10 cellular contexts compared by ENCODE assay signal in the genomic region with DNA sequence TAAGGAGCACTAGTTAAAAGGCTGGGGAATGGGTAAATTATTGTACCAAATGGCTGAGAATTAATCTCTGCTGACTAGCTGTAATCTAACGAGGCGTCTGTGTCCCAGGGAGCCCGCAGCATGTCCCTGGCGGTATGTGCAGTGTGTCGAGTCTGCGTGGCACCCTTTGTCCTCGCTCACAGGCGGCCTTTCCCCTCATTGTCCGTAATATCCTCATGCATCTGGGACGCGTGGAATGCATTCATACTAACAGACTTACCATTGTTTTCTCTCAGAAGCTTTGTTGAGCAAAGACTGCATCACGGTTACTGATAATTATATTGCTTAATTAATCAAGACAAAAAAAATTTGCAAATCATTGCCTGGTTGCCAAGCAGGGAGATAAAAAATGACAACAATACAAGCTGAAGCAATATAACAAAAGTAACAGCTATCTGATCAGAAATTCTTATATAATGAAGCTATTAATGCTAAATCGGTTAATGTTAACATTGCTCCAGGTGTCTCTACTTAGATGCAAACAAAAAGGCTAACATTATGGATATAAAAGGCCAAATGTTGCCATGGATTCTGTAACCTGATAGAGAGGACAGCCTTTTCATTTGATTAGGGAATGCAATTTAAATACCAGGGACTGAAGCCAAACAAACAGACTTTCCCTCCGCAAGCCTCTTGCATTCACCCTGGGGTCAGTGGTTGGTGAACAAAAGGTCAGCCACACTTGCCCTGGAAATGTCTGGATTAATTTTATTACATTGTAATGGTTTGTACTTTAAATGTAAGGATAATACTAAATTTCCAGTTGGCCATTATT.
DNase-seq lines count a peak whose midpoint lies in the region; ATAC-seq and TF ChIP-seq lines count a peak whose summit lies in the region.
"Had no signal": no experiment of that assay in that cellular context is flagged by ENCODE, and none has a peak within 500 bp of the region (broad histone marks: within the 10 kb centered on the region; RNA-seq: fewer than 3 reads in every experiment).

No MANE protein-coding gene starts in this region.

- H3K4me3 ChIP-seq in HAP-1, result no peak overlapping the region
- H3K4me3 ChIP-seq in neural cell (ENCODE audit: low read length), result peak overlapping the region; percentile 50
- no peak overlapping the region for H3K4me3 ChIP-seq in lower leg skin (ENCODE audit: low read depth, poor library complexity, severe bottlenecking)

- TF ChIP-seq RAD21 in neural cell (conservative IDR thresholded peaks at IDR 0.05), result no peak

- H3K27me3 ChIP-seq in HAP-1 (ENCODE audit: low read depth) (no peaks in the 10 kb centered on the region), neural cell (ENCODE audit: insufficient read depth, low read depth, low read length) (no peaks in the 10 kb centered on the region)

- in situ Hi-C loops in HAP-1 (cut with MboI; ENCODE audit: low sequenced_read_pairs), result no loop called here

- WGBS in lower leg skin, 2 donors, result 81 to 84% methylated on average over 14 of the region's 14 CpGs

- ATAC-seq in HG03039 (IDR thresholded peaks at IDR 0.05; ENCODE audit: unreplicated experiment) (no peak), GM21717 (IDR thresholded peaks at IDR 0.05; ENCODE audit: unreplicated experiment) (no peak)
- ATAC-seq in effector memory CD8-positive, alpha-beta T cell (replicated peaks), result no peak

- H3K27me3 Mint-ChIP-seq in effector memory CD8-positive, alpha-beta T cell, result no peaks in the 10 kb centered on the region
- H3K27me3 Mint-ChIP-seq: activated naive CD8-positive, alpha-beta T cell treated with anti-CD3 and anti-CD28 coated beads, Interleukin-2, amount 10 ng/mL, durations not matched to agents 7 days and 5 days had no signal

- peaks cover 33% of the 10 kb centered on the region for H3K36me3 Mint-ChIP-seq in effector memory CD8-positive, alpha-beta T cell (ENCODE audit: insufficient read depth)

- no peaks in the 10 kb centered on the region for H3K79me2 ChIP-seq in neural cell (replicated peaks; ENCODE audit: insufficient read depth, low read length)

- no peak overlapping the region for H3K27ac Mint-ChIP-seq in effector memory CD8-positive, alpha-beta T cell
- H3K27ac Mint-ChIP-seq: activated naive CD8-positive, alpha-beta T cell treated with anti-CD3 and anti-CD28 coated beads, Interleukin-2, amount 10 ng/mL, durations not matched to agents 7 days and 5 days had no signal

- H3K36me3 ChIP-seq in HAP-1 (replicated peaks) (no peaks in the 10 kb centered on the region), neural cell (ENCODE audit: insufficient read depth, low read length) (no peaks in the 10 kb centered on the region)

- peak overlapping the region; percentile 10 for H3K4me2 ChIP-seq in neural cell (ENCODE audit: low read length)

- H3K9me2 ChIP-seq in neural cell (ENCODE audit: insufficient read depth, low read length), result no peaks in the 10 kb centered on the region

- no peak overlapping the region for H3K4me3 Mint-ChIP-seq in effector memory CD8-positive, alpha-beta T cell
- H3K4me3 Mint-ChIP-seq: activated naive CD8-positive, alpha-beta T cell treated with anti-CD3 and anti-CD28 coated beads, Interleukin-2, amount 10 ng/mL, durations not matched to agents 7 days and 5 days had no signal

- H3K9ac ChIP-seq in neural cell (ENCODE audit: low read length), result peak overlapping the region; percentile 57

- H3K9me3 Mint-ChIP-seq in effector memory CD8-positive, alpha-beta T cell, result no peaks in the 10 kb centered on the region
- H3K9me3 Mint-ChIP-seq: activated naive CD8-positive, alpha-beta T cell treated with anti-CD3 and anti-CD28 coated beads, Interleukin-2, amount 10 ng/mL, durations not matched to agents 7 days and 5 days had no signal

- no peaks in the 10 kb centered on the region for H4K20me1 ChIP-seq in neural cell (ENCODE audit: insufficient read depth)

- intact Hi-C loops in lower leg skin (cut with DNase I; ENCODE audit: low total_unique reads), result no loop called here

- DNase-seq in HAP-1 (ENCODE audit: low spot score in 2 of 2) (peak; percentile 74 to 81), NCI-H2171 treated with DMSO at 0.1 percent for 48 hours (lab: John Stamatoyannopoulos, UW) (peak; percentile 70), dermis blood vessel endothelial cell (peak; percentile 73), lower leg skin (ENCODE audit: low spot score in 2 of 2) (no peak)
- no peak for DNase-seq in effector memory CD8-positive, alpha-beta T cell
- DNase-seq: activated naive CD8-positive, alpha-beta T cell treated with anti-CD3 and anti-CD28 coated beads, Interleukin-2, amount 10 ng/mL, durations not matched to agents 7 days and 5 days; DMS79 treated with DMSO at 0.1 percent for 48 hours had no signal

- H3F3A ChIP-seq in neural cell (ENCODE audit: insufficient read depth, low read length, poor library complexity, severe bottlenecking), result no peaks in the 10 kb centered on the region

- peak overlapping the region; percentile 62 for H3K27ac ChIP-seq in neural cell (ENCODE audit: low read length)

- peak overlapping the region; percentile 43 for H2AFZ ChIP-seq in neural cell (ENCODE audit: low read depth, low read length)

- TF ChIP-seq POLR2A in lower leg skin (IDR thresholded peaks at IDR 0.05), result no peak

- TF ChIP-seq CTCF in neural cell (IDR thresholded peaks at IDR 0.05; ENCODE audit: poor library complexity, severe bottlenecking) (no peak), lower leg skin (IDR thresholded peaks at IDR 0.05) (no peak)

- TF ChIP-seq EP300 in neural cell (conservative IDR thresholded peaks at IDR 0.05; ENCODE audit: poor library complexity, severe bottlenecking), result peak; percentile 29

- H3K9me3 ChIP-seq in HAP-1 (no peaks in the 10 kb centered on the region), neural cell (ENCODE audit: low read length) (no peaks in the 10 kb centered on the region)

- H3K4me1 ChIP-seq in HAP-1, result peaks cover 39% of the 10 kb centered on the region

- H3K4me1 Mint-ChIP-seq in effector memory CD8-positive, alpha-beta T cell (ENCODE audit: low read depth in 2 of 2), result no peaks in the 10 kb centered on the region

TF ChIP-seq in neural cell, 6 proteins besides CTCF, POLR2A, EP300 and RAD21:
- no peak for TF ChIP-seq EZH2 (IDR thresholded peaks at IDR 0.05; ENCODE audit: borderline replicate concordance, insufficient read depth, low read length, poor library complexity, severe bottlenecking)
- peak; percentile 79 for TF ChIP-seq POLR2AphosphoS5 (IDR thresholded peaks at IDR 0.05)
- TF ChIP-seq, protein P1, sequence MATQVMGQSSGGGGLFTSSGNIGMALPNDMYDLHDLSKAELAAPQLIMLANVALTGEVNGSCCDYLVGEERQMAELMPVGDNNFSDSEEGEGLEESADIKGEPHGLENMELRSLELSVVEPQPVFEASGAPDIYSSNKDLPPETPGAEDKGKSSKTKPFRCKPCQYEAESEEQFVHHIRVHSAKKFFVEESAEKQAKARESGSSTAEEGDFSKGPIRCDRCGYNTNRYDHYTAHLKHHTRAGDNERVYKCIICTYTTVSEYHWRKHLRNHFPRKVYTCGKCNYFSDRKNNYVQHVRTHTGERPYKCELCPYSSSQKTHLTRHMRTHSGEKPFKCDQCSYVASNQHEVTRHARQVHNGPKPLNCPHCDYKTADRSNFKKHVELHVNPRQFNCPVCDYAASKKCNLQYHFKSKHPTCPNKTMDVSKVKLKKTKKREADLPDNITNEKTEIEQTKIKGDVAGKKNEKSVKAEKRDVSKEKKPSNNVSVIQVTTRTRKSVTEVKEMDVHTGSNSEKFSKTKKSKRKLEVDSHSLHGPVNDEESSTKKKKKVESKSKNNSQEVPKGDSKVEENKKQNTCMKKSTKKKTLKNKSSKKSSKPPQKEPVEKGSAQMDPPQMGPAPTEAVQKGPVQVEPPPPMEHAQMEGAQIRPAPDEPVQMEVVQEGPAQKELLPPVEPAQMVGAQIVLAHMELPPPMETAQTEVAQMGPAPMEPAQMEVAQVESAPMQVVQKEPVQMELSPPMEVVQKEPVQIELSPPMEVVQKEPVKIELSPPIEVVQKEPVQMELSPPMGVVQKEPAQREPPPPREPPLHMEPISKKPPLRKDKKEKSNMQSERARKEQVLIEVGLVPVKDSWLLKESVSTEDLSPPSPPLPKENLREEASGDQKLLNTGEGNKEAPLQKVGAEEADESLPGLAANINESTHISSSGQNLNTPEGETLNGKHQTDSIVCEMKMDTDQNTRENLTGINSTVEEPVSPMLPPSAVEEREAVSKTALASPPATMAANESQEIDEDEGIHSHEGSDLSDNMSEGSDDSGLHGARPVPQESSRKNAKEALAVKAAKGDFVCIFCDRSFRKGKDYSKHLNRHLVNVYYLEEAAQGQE (IDR thresholded peaks at IDR 0.05; ENCODE audit: borderline replicate concordance), result peak; percentile 55
- peak; percentile 23 for TF ChIP-seq SMC3 (conservative IDR thresholded peaks at IDR 0.05; ENCODE audit: poor library complexity)

Comparison
In these comparisons a context has a peak if more than half of its experiments do, and no peak if none do; other contexts are left out.
1. DNase-seq: peak in HAP-1 (2 of 2), NCI-H2171 treated with DMSO at 0.1 percent for 48 hours (single experiment) and dermis blood vessel endothelial cell (single experiment); none in effector memory CD8-positive, alpha-beta T cell (0 of 3) and lower leg skin (0 of 2).